12 cellular contexts compared by ENCODE assay signal in genomic region chr11:61347916-61348461, GRCh38. TPM values are rescaled to one million over a fixed set of nuclear protein-coding genes. Genes with fewer than 3 reads are reported as not detected.
DNase-seq lines count a peak whose midpoint lies in the region; ATAC-seq and TF ChIP-seq lines count a peak whose summit lies in the region.
"Had no signal": no experiment of that assay in that cellular context is flagged by ENCODE, and none has a peak within 500 bp of the region (broad histone marks: within the 10 kb centered on the region; RNA-seq: fewer than 3 reads in every experiment).

No MANE protein-coding gene starts in this region.

- intact Hi-C loops in adrenal gland (cut with DNase I) = no loop called here
- intact Hi-C loops in left cardiac atrium (cut with DNase I) = no loop called here
- intact Hi-C loops in posterior vena cava (cut with DNase I) = no loop called here

- TF ChIP-seq POLR2A in adrenal gland (IDR thresholded peaks at IDR 0.05) = peak in 1 of 2 donors; percentile 44

- no peaks in the 10 kb centered on the region for H3K27me3 ChIP-seq in HL-60 (ENCODE audit: insufficient read depth, poor library complexity, severe bottlenecking)
- H3K27me3 ChIP-seq in adrenal gland = no peaks in the 10 kb centered on the region
- H3K27me3 ChIP-seq: testis had no signal

- TF ChIP-seq CTCF in HL-60 (IDR thresholded peaks at IDR 0.05; ENCODE audit: insufficient read depth, low read length) = no peak
- TF ChIP-seq CTCF in adrenal gland (IDR thresholded peaks at IDR 0.05) = peak in 4 of 6 experiments; percentile 18 to 55 (median 32)

- peak; percentile 55 to 66 for DNase-seq in HL-60 (ENCODE audit: low read depth in 1 of 2, low spot score in 1 of 2)
- peak in 6 of 7 donors; percentile 72 to 92 (median 90) for DNase-seq in adrenal gland
- peak; percentile 51 for DNase-seq in left cardiac atrium
- peak; percentile 83 for DNase-seq in posterior vena cava (ENCODE audit: low spot score)
- DNase-seq in NCI-H1417 (lab: John Stamatoyannopoulos, UW) = no peak
- no peak for DNase-seq in NCI-H128 (lab: John Stamatoyannopoulos, UW; ENCODE audit: unreplicated experiment)
- DNase-seq: activated CD8-positive, alpha-beta memory T cell treated with anti-CD3 and anti-CD28 coated beads, Interleukin-2, amount 50 U/mL, for 4 hours; CD8-positive, alpha-beta memory T cell; PC-9; testis had no signal

- peaks cover 0 to 54% of the 10 kb centered on the region in 2 donors for H3K36me3 ChIP-seq in adrenal gland (replicated peaks in 1 of 2)

- H3K27ac ChIP-seq in HL-60 (replicated peaks) = peak overlapping the region; percentile 26; the same call in 1 of the 2 replicates
- H3K27ac ChIP-seq in adrenal gland = peak overlapping the region; percentile 50 to 98 (median 83)
- H3K27ac ChIP-seq: PC-9, testis had no signal

- H3K4me3 ChIP-seq in HL-60 (replicated peaks; ENCODE audit: insufficient read depth, low read length) (no peak overlapping the region), adrenal gland (no peak overlapping the region)
- H3K4me3 ChIP-seq: PC-9, testis had no signal

- peak; percentile 45 to 76 for ATAC-seq in left cardiac atrium
- no peak for ATAC-seq in HG02623 (IDR thresholded peaks at IDR 0.05; ENCODE audit: unreplicated experiment)
- no peak for ATAC-seq in HG02973 (IDR thresholded peaks at IDR 0.05; ENCODE audit: unreplicated experiment)

- 0 to 28% (median 22%) methylated on average over 5 to 11 of the region's 11 CpGs for WGBS in adrenal gland, 4 donors

- no peaks in the 10 kb centered on the region for H3K9me3 ChIP-seq in adrenal gland (replicated peaks in 1 of 3)
- H3K9me3 ChIP-seq: testis had no signal

- peaks cover 46 to 83% of the 10 kb centered on the region in 2 donors for H3K4me1 ChIP-seq in adrenal gland (replicated peaks in 1 of 2)

RNA-seq across cellular contexts. Expression of gene CYB561A3, which starts 13.7 kb away (rescaled TPM):
- total RNA-seq in adrenal gland = 1,000 to 10,000 TPM in 3 of 8 donors, 100 to 1,000 TPM in 5; 137 to 1,306 (median 828) TPM
- 100 to 1,000 TPM; 108 to 299 (median 284) TPM for polyA plus RNA-seq in adrenal gland
- 10 to 100 TPM; 15.7 to 17.0 TPM for total RNA-seq in left cardiac atrium
- total RNA-seq in posterior vena cava = 10 to 100 TPM; 28.9 to 33.6 TPM

RNA-seq across cellular contexts. Expression of gene TMEM138, which starts 14.2 kb away (rescaled TPM):
- total RNA-seq in adrenal gland = 100 to 1,000 TPM in 5 of 8 donors, 10 to 100 TPM in 3; 79.4 to 183 (median 134) TPM
- polyA plus RNA-seq in adrenal gland = 100 to 1,000 TPM; 244 to 276 (median 259) TPM
- total RNA-seq in left cardiac atrium = 10 to 100 TPM; 24.4 to 32.6 TPM
- total RNA-seq in posterior vena cava = 10 to 100 TPM; 36.0 to 49.2 TPM

RNA-seq across cellular contexts. Expression of gene TKFC, which starts 15.0 kb away (rescaled TPM):
- total RNA-seq in adrenal gland (100 to 1,000 TPM; 144 to 603 (median 273) TPM), left cardiac atrium (10 to 100 TPM; 16.1 to 18.0 TPM), posterior vena cava (10 to 100 TPM; 15.2 to 24.6 TPM)
- polyA plus RNA-seq in adrenal gland = 100 to 1,000 TPM; 135 to 294 (median 198) TPM

RNA-seq across cellular contexts. Expression of gene DDB1, which starts 15.1 kb away (rescaled TPM):
- total RNA-seq in adrenal gland (100 to 1,000 TPM; 405 to 885 (median 674) TPM), left cardiac atrium (100 to 1,000 TPM; 107 to 136 TPM), posterior vena cava (100 to 1,000 TPM; 142 to 151 TPM)
- 100 to 1,000 TPM; 165 to 374 (median 308) TPM for polyA plus RNA-seq in adrenal gland

RNA-seq across cellular contexts. Expression of gene TMEM216, which starts 44.4 kb away (rescaled TPM):
- total RNA-seq in adrenal gland (10 to 100 TPM in 7 of 8 donors, 1 to 10 TPM in 1; 7.1 to 28.8 (median 13.4) TPM), left cardiac atrium (1 to 10 TPM; 7.1 to 7.6 TPM), posterior vena cava (1 to 10 TPM; 7.0 to 7.1 TPM)
- 10 to 100 TPM; 16.2 to 23.8 (median 21.3) TPM for polyA plus RNA-seq in adrenal gland

Comparison
In these comparisons a context has a peak if more than half of its experiments do, and no peak if none do; other contexts are left out.
1. DNase-seq: peak in HL-60 (2 of 2), adrenal gland (6 of 7), left cardiac atrium (single experiment) and posterior vena cava (single experiment); none in NCI-H1417 (0 of 3) and NCI-H128 (single experiment).
2. ATAC-seq: peak in left cardiac atrium (2 of 2); none in HG02623 (single experiment) and HG02973 (single experiment).
3. RNA of gene TKFC, which starts 15.0 kb away (total RNA-seq): 144 to 603 TPM in adrenal gland; 15.2 to 24.6 TPM in posterior vena cava and 16.1 to 18.0 TPM in left cardiac atrium; every median in the first group is over 4 times any median in the second.